8 cellular contexts compared by ENCODE assay signal in the genomic region with DNA sequence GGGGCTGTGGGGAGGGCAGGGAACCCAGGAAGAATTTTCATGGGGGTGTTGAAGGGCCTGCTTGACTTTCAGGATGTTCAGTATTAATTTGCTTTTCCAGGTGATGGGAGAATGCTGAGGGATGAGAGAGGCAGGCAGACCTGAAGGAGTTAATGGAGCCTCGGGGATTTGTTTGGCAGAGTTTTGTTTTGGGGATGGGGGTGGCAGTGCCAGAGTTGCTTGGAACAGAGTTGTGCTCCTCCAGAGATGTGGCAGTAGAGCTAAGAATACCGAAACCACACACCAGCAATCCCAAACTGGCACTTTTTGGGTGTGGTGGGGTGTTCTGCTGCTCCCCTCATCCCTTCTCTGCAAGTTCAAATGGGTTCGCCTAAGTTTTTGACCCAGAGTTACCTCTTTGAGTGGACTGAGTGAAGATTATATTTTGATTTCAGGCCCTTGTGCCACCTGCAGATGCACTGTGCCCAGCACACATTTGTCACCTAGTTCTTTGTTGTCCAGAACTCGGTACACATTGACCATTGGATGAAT. TPM values are rescaled to one million over a fixed set of nuclear protein-coding genes. Genes with fewer than 3 reads are reported as not detected.
DNase-seq lines count a peak whose midpoint lies in the region; ATAC-seq and TF ChIP-seq lines count a peak whose summit lies in the region.
"Had no signal": no experiment of that assay in that cellular context is flagged by ENCODE, and none has a peak within 500 bp of the region (broad histone marks: within the 10 kb centered on the region; RNA-seq: fewer than 3 reads in every experiment).

No MANE protein-coding gene starts in this region.

- H3K27me3 Mint-ChIP-seq in HFFc6 (ENCODE audit: insufficient read depth): peaks cover 6% of the 10 kb centered on the region

- TF ChIP-seq CTCF in HFFc6 (IDR thresholded peaks at IDR 0.05): no peak

- H3K36me3 Mint-ChIP-seq in HFFc6 (ENCODE audit: low read depth): peaks cover 9% of the 10 kb centered on the region; the same call in 1 of the 2 replicates
- no peaks in the 10 kb centered on the region for H3K36me3 Mint-ChIP-seq in stimulated activated effector memory CD8-positive, alpha-beta T cell treated with anti-CD3 and anti-CD28 coated beads, Interleukin-12 subunit alpha, Interleukin-12 subunit beta, amount 100 ng/mL, for 72 hours

- no peaks in the 10 kb centered on the region for H3K9me3 ChIP-seq in adipocyte (ENCODE audit: control insufficient read depth, low read length)
- H3K9me3 ChIP-seq in iPS-20b (ENCODE audit: insufficient read depth, low read depth, low read length): no peaks in the 10 kb centered on the region

- H3K9ac ChIP-seq in adipocyte (ENCODE audit: low read length) (peak overlapping the region; percentile 83), iPS-20b (ENCODE audit: low read depth, low read length) (peak overlapping the region; percentile 76)

- H3K9me3 Mint-ChIP-seq in HFFc6: no peaks in the 10 kb centered on the region
- no peaks in the 10 kb centered on the region for H3K9me3 Mint-ChIP-seq in stimulated activated effector memory CD8-positive, alpha-beta T cell treated with anti-CD3 and anti-CD28 coated beads, Interleukin-12 subunit alpha, Interleukin-12 subunit beta, amount 100 ng/mL, for 72 hours

- peaks cover 47% of the 10 kb centered on the region for H3K4me1 Mint-ChIP-seq in HFFc6 (ENCODE audit: low read depth)
- H3K4me1 Mint-ChIP-seq in stimulated activated effector memory CD8-positive, alpha-beta T cell treated with anti-CD3 and anti-CD28 coated beads, Interleukin-12 subunit alpha, Interleukin-12 subunit beta, amount 100 ng/mL, for 72 hours: peaks cover 14% of the 10 kb centered on the region

- peak overlapping the region; percentile 81 for H3K4me3 ChIP-seq in adipocyte (ENCODE audit: low read length)
- H3K4me3 ChIP-seq in iPS-20b (ENCODE audit: low read length): peak overlapping the region; percentile 82

- H3K27ac ChIP-seq in iPS-20b (ENCODE audit: low read length): no peak overlapping the region
- H3K27ac ChIP-seq: HL-60 had no signal

- H3K36me3 ChIP-seq in adipocyte (ENCODE audit: control insufficient read depth, insufficient read depth, low read length, severe bottlenecking): peaks cover 20% of the 10 kb centered on the region
- H3K36me3 ChIP-seq in iPS-20b (ENCODE audit: insufficient read depth, low read depth, low read length): peaks cover 13% of the 10 kb centered on the region

- peak overlapping the region; percentile 78 for H3K27ac Mint-ChIP-seq in HFFc6
- H3K27ac Mint-ChIP-seq in stimulated activated effector memory CD8-positive, alpha-beta T cell treated with anti-CD3 and anti-CD28 coated beads, Interleukin-12 subunit alpha, Interleukin-12 subunit beta, amount 100 ng/mL, for 72 hours: no peak overlapping the region

- H3K27me3 ChIP-seq in adipocyte (replicated peaks; ENCODE audit: control insufficient read depth, insufficient read depth, low read length) (no peaks in the 10 kb centered on the region), iPS-20b (ENCODE audit: insufficient read depth, low read length) (peaks cover 29% of the 10 kb centered on the region)

- ATAC-seq in stimulated activated effector memory CD8-positive, alpha-beta T cell treated with anti-CD3 and anti-CD28 coated beads, Interleukin-12 subunit alpha, Interleukin-12 subunit beta, amount 100 ng/mL, for 72 hours: no peak
- ATAC-seq in HG02678 (IDR thresholded peaks at IDR 0.05; ENCODE audit: unreplicated experiment): no peak
- no peak for ATAC-seq in HG02610 (IDR thresholded peaks at IDR 0.05; ENCODE audit: unreplicated experiment)

- H3K4me1 ChIP-seq in adipocyte (ENCODE audit: control insufficient read depth, insufficient read depth, low read length): peaks cover 33% of the 10 kb centered on the region
- H3K4me1 ChIP-seq in iPS-20b (ENCODE audit: insufficient read depth, low read length): peaks cover 16% of the 10 kb centered on the region; the same call in 1 of the 2 replicates

- peak overlapping the region; percentile 91 for H3K4me3 Mint-ChIP-seq in HFFc6
- H3K4me3 Mint-ChIP-seq in stimulated activated effector memory CD8-positive, alpha-beta T cell treated with anti-CD3 and anti-CD28 coated beads, Interleukin-12 subunit alpha, Interleukin-12 subunit beta, amount 100 ng/mL, for 72 hours: peak overlapping the region; percentile 51

- DNase-seq in HFFc6 (no peak), adipocyte (ENCODE audit: low read depth) (peak; percentile 31), hippocampal formation (lab: John Stamatoyannopoulos, UW) (no peak)
- DNase-seq in stimulated activated effector memory CD8-positive, alpha-beta T cell treated with anti-CD3 and anti-CD28 coated beads, Interleukin-12 subunit alpha, Interleukin-12 subunit beta, amount 100 ng/mL, for 72 hours (ENCODE audit: low spot score in 2 of 2): peak in 1 of 2 donors; percentile 36

RNA-seq across cellular contexts. Expression of a gene that starts 1.6 kb away (rescaled TPM):
- total RNA-seq in HFFc6 (2021; fragmentation: NEBNext Ultra II Directional; extraction: Animal tissue kit (Norgen Biotek cat#: 25700)): 10 to 100 TPM in 4 of 6 experiments, 1 to 10 TPM in 2; 7.0 to 15.1 (median 13.2) TPM
